In the genomic region with DNA sequence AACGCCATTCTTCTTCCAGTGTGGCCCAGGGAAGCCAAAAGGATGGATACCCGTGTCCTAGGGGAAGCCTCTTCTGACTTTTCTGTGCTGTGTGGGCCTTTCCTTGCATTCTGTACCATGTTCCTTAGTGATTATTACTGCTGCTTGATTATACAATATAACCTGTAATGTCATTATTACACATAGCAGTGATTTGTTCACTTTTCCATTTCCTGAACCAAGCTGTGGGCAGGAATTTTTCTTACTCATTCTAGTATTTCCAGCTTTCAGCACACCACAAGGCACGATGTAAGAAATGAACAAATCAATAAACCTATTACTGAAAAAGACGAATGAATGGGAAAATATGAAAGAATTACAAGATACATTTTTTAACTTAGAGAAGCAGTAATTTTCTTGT, we compare ENCODE assay signal across 29 cellular contexts.
"Had no signal": no experiment of that assay in that cellular context is flagged by ENCODE, and none has a peak within 500 bp of the region (broad histone marks: within the 10 kb centered on the region; RNA-seq: fewer than 3 reads in every experiment).

No MANE protein-coding gene starts in this region.

- H3K4me3 Mint-ChIP-seq: naive thymus-derived CD4-positive, alpha-beta T cell; nephron; neural progenitor cell; stimulated activated memory B cell treated with anti-CD40 and anti-IgM and Interleukin-4, amounts not matched to agents 10 μg/mL and 1 μg/mL and 100 μg/mL, for 72 hours; stimulated activated naive CD8-positive, alpha-beta T cell treated with anti-CD3 and anti-CD28 coated beads, Interleukin-15, Interleukin-2, amounts not matched to agents 100 ng/mL and 50 ng/mL, for 24 hours had no signal

- ATAC-seq: esophagus mucosa; foreskin keratinocyte; gastroesophageal sphincter; heart left ventricle; left cardiac atrium; left lung; naive thymus-derived CD4-positive, alpha-beta T cell; psoas muscle; right cardiac atrium; stimulated activated memory B cell treated with anti-CD40 and anti-IgM and Interleukin-4, amounts not matched to agents 10 μg/mL and 1 μg/mL and 100 μg/mL, for 72 hours had no signal

- H3K27ac Mint-ChIP-seq: naive thymus-derived CD4-positive, alpha-beta T cell; nephron; neural progenitor cell; stimulated activated memory B cell treated with anti-CD40 and anti-IgM and Interleukin-4, amounts not matched to agents 10 μg/mL and 1 μg/mL and 100 μg/mL, for 72 hours; stimulated activated naive CD8-positive, alpha-beta T cell treated with anti-CD3 and anti-CD28 coated beads, Interleukin-15, Interleukin-2, amounts not matched to agents 100 ng/mL and 50 ng/mL, for 24 hours had no signal

- H3K27ac ChIP-seq: dorsolateral prefrontal cortex, epithelial cell of prostate, foreskin keratinocyte, gastroesophageal sphincter, heart left ventricle, hepatocyte, left lung, neural progenitor cell, ovary, psoas muscle, skin epidermis, spleen, thyroid gland, vagina had no signal

- H3K27me3 Mint-ChIP-seq: stimulated activated naive CD8-positive, alpha-beta T cell treated with anti-CD3 and anti-CD28 coated beads, Interleukin-15, Interleukin-2, amounts not matched to agents 100 ng/mL and 50 ng/mL, for 24 hours had no signal

- H3K9me3 ChIP-seq: gastroesophageal sphincter, heart left ventricle, left lung, ovary, psoas muscle, spleen, thyroid gland, vagina had no signal

- H3K4me3 ChIP-seq: dorsolateral prefrontal cortex, gastroesophageal sphincter, heart left ventricle, hepatocyte, left lung, neural progenitor cell, ovary, psoas muscle, skin epidermis, spleen, thyroid gland, vagina had no signal

- DNase-seq: dorsolateral prefrontal cortex; effector CD4-positive, alpha-beta T cell; foreskin keratinocyte; heart left ventricle; kidney; left cardiac atrium; left lung; mesendoderm; midbrain; naive thymus-derived CD4-positive, alpha-beta T cell; ovary; posterior cingulate gyrus; psoas muscle; right cardiac atrium; spleen; stimulated activated CD4-positive, alpha-beta T cell treated with anti-CD3 and anti-CD28 coated beads, Interleukin-4, amount 100 ng/mL, for 4 hours; thyroid gland; trophoblast cell had no signal

- H3K36me3 Mint-ChIP-seq: naive thymus-derived CD4-positive, alpha-beta T cell; neural progenitor cell; stimulated activated memory B cell treated with anti-CD40 and anti-IgM and Interleukin-4, amounts not matched to agents 10 μg/mL and 1 μg/mL and 100 μg/mL, for 72 hours had no signal

- H3K4me1 Mint-ChIP-seq: naive thymus-derived CD4-positive, alpha-beta T cell; nephron; neural progenitor cell had no signal

- H3K27me3 ChIP-seq: dorsolateral prefrontal cortex, foreskin keratinocyte, gastroesophageal sphincter, heart left ventricle, hepatocyte, left lung, neural progenitor cell, ovary, spleen, thyroid gland, vagina had no signal

- FAIRE-seq: colon, kidney had no signal

- H3K36me3 ChIP-seq: gastroesophageal sphincter, heart left ventricle, left lung, neural progenitor cell, ovary, spleen, thyroid gland, vagina had no signal

- H3K9me3 Mint-ChIP-seq: naive thymus-derived CD4-positive, alpha-beta T cell; nephron; neural progenitor cell; stimulated activated memory B cell treated with anti-CD40 and anti-IgM and Interleukin-4, amounts not matched to agents 10 μg/mL and 1 μg/mL and 100 μg/mL, for 72 hours; stimulated activated naive CD8-positive, alpha-beta T cell treated with anti-CD3 and anti-CD28 coated beads, Interleukin-15, Interleukin-2, amounts not matched to agents 100 ng/mL and 50 ng/mL, for 24 hours had no signal

- H3K4me1 ChIP-seq: foreskin keratinocyte, gastroesophageal sphincter, heart left ventricle, left lung, neural progenitor cell, psoas muscle, spleen, thyroid gland, vagina had no signal
